13 cellular contexts compared by ENCODE assay signal in the genomic region with DNA sequence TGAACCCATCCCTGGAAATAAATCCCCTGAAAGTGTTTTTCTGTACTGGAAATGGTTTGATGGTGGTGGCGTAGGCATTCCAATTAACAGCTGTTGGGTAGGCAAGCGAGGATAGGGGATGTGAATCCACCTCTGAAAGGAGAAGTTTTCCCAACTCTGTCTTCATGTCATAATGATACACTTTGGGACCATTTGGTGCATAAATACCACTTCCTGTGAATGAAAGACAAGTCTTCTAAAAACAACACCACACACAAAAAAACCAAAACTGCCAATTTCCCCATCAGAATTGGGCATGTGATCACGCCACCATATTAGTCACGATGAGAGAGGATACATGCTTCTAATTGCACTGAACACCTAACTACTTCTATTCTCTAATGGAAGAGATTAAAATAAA.
A peak's percentile ranks its signal among the peaks of the same experiment; 100 is the strongest.
DNase-seq lines count a peak whose midpoint lies in the region; ATAC-seq lines count a peak whose summit lies in the region.
"Had no signal": no experiment of that assay in that cellular context is flagged by ENCODE, and none has a peak within 500 bp of the region (broad histone marks: within the 10 kb centered on the region; RNA-seq: fewer than 3 reads in every experiment).

No MANE protein-coding gene starts in this region.

- peaks cover 15% of the 10 kb centered on the region for H3K4me1 Mint-ChIP-seq in activated naive CD8-positive, alpha-beta T cell (ENCODE audit: low read depth)
- peaks cover 14% of the 10 kb centered on the region for H3K4me1 Mint-ChIP-seq in activated naive CD8-positive, alpha-beta T cell treated with anti-CD3 and anti-CD28 coated beads, Interleukin-2, amount 50 U/mL, for 24 hours
- peaks cover 34% of the 10 kb centered on the region for H3K4me1 Mint-ChIP-seq in stimulated activated memory B cell treated with anti-CD40 and anti-IgM and Interleukin-4, amounts not matched to agents 10 μg/mL and 1 μg/mL and 100 μg/mL, for 72 hours

- H3K27ac Mint-ChIP-seq in activated naive CD8-positive, alpha-beta T cell = peak overlapping the region; percentile 3
- no peak overlapping the region for H3K27ac Mint-ChIP-seq in activated naive CD8-positive, alpha-beta T cell treated with anti-CD3 and anti-CD28 coated beads, Interleukin-2, amount 50 U/mL, for 24 hours
- peak overlapping the region; percentile 87 for H3K27ac Mint-ChIP-seq in stimulated activated memory B cell treated with anti-CD40 and anti-IgM and Interleukin-4, amounts not matched to agents 10 μg/mL and 1 μg/mL and 100 μg/mL, for 72 hours
- H3K27ac Mint-ChIP-seq: activated T-helper 2 cell treated with anti-CD3 and anti-CD28 coated beads, Interferon-gamma antibody, Interleukin-2, Interleukin-4, amounts not matched to agents 10 μg/mL and 5 μg/mL and 100 μg/mL, durations not matched to agents 14 hours and 24 hours and 36 hours; T-helper 1 cell treated with Interleukin-12 subunit alpha and Interleukin-12 subunit beta and Interleukin-4 antibody, amounts not matched to agents 30 μg/mL and 1 μg/mL, for 36 hours had no signal

- no peaks in the 10 kb centered on the region for H3K27me3 Mint-ChIP-seq in activated naive CD8-positive, alpha-beta T cell
- H3K27me3 Mint-ChIP-seq in activated naive CD8-positive, alpha-beta T cell treated with anti-CD3 and anti-CD28 coated beads, Interleukin-2, amount 50 U/mL, for 24 hours = no peaks in the 10 kb centered on the region
- H3K27me3 Mint-ChIP-seq in stimulated activated memory B cell treated with anti-CD40 and anti-IgM and Interleukin-4, amounts not matched to agents 10 μg/mL and 1 μg/mL and 100 μg/mL, for 72 hours = no peaks in the 10 kb centered on the region

- H3K9me3 Mint-ChIP-seq in activated naive CD8-positive, alpha-beta T cell (ENCODE audit: low read depth) = no peaks in the 10 kb centered on the region
- H3K9me3 Mint-ChIP-seq in activated naive CD8-positive, alpha-beta T cell treated with anti-CD3 and anti-CD28 coated beads, Interleukin-2, amount 50 U/mL, for 24 hours = no peaks in the 10 kb centered on the region
- H3K9me3 Mint-ChIP-seq in stimulated activated memory B cell treated with anti-CD40 and anti-IgM and Interleukin-4, amounts not matched to agents 10 μg/mL and 1 μg/mL and 100 μg/mL, for 72 hours = no peaks in the 10 kb centered on the region
- H3K9me3 Mint-ChIP-seq: activated T-helper 2 cell treated with anti-CD3 and anti-CD28 coated beads, Interferon-gamma antibody, Interleukin-2, Interleukin-4, amounts not matched to agents 10 μg/mL and 5 μg/mL and 100 μg/mL, durations not matched to agents 14 hours and 24 hours and 36 hours; T-helper 1 cell treated with Interleukin-12 subunit alpha and Interleukin-12 subunit beta and Interleukin-4 antibody, amounts not matched to agents 30 μg/mL and 1 μg/mL, for 36 hours had no signal

- no peak for ATAC-seq in activated naive CD8-positive, alpha-beta T cell treated with anti-CD3 and anti-CD28 coated beads, Interleukin-2, amount 50 U/mL, for 24 hours
- ATAC-seq in HG02763 (IDR thresholded peaks at IDR 0.05; ENCODE audit: unreplicated experiment) = peak; percentile 20
- peak; percentile 37 for ATAC-seq in HG03575 (IDR thresholded peaks at IDR 0.05; ENCODE audit: extremely low read depth, insufficient number of reproducible peaks, low FRiP score, unreplicated experiment)
- ATAC-seq in stimulated activated memory B cell treated with anti-CD40 and anti-IgM and Interleukin-4, amounts not matched to agents 10 μg/mL and 1 μg/mL and 100 μg/mL, for 72 hours = peak; percentile 74
- ATAC-seq in HG03521 (IDR thresholded peaks at IDR 0.05; ENCODE audit: unreplicated experiment) = no peak

- no peak overlapping the region for H3K4me3 Mint-ChIP-seq in activated naive CD8-positive, alpha-beta T cell
- no peak overlapping the region for H3K4me3 Mint-ChIP-seq in activated naive CD8-positive, alpha-beta T cell treated with anti-CD3 and anti-CD28 coated beads, Interleukin-2, amount 50 U/mL, for 24 hours
- H3K4me3 Mint-ChIP-seq in stimulated activated memory B cell treated with anti-CD40 and anti-IgM and Interleukin-4, amounts not matched to agents 10 μg/mL and 1 μg/mL and 100 μg/mL, for 72 hours = peak overlapping the region; percentile 74
- H3K4me3 Mint-ChIP-seq: T-helper 1 cell treated with Interleukin-12 subunit alpha and Interleukin-12 subunit beta and Interleukin-4 antibody, amounts not matched to agents 30 μg/mL and 1 μg/mL, for 36 hours had no signal

- DNase-seq in activated naive CD8-positive, alpha-beta T cell treated with anti-CD3 and anti-CD28 coated beads, Interleukin-2, amount 50 U/mL, for 24 hours = no peak
- DNase-seq in DMS153 treated with DMSO at 0.1 percent for 48 hours (lab: John Stamatoyannopoulos, UW; ENCODE audit: unreplicated experiment) (no peak), HUDEP-2 (lab: John Stamatoyannopoulos, UW; ENCODE audit: unreplicated experiment in 76 of 76) (no peak)
- DNase-seq: colonic mucosa, head of caudate nucleus, NCI-H2107 had no signal

- H3K36me3 Mint-ChIP-seq in activated naive CD8-positive, alpha-beta T cell = peaks cover 52% of the 10 kb centered on the region
- peaks cover 30% of the 10 kb centered on the region for H3K36me3 Mint-ChIP-seq in activated naive CD8-positive, alpha-beta T cell treated with anti-CD3 and anti-CD28 coated beads, Interleukin-2, amount 50 U/mL, for 24 hours (ENCODE audit: low read depth)
- H3K36me3 Mint-ChIP-seq in stimulated activated memory B cell treated with anti-CD40 and anti-IgM and Interleukin-4, amounts not matched to agents 10 μg/mL and 1 μg/mL and 100 μg/mL, for 72 hours = peaks cover 15% of the 10 kb centered on the region

Comparison
In these comparisons a context has a peak if more than half of its experiments do, and no peak if none do; other contexts are left out.
1. ATAC-seq: peak in HG02763 (single experiment), HG03575 (single experiment) and stimulated activated memory B cell treated with anti-CD40 and anti-IgM and Interleukin-4, amounts not matched to agents 10 μg/mL and 1 μg/mL and 100 μg/mL, for 72 hours (single experiment); none in activated naive CD8-positive, alpha-beta T cell treated with anti-CD3 and anti-CD28 coated beads, Interleukin-2, amount 50 U/mL, for 24 hours (single experiment) and HG03521 (single experiment).